16 cellular contexts compared by ENCODE assay signal in genomic region chr2:239663364-239663924, GRCh38.
DNase-seq lines count a peak whose midpoint lies in the region; ATAC-seq and TF ChIP-seq lines count a peak whose summit lies in the region.
"Had no signal": no experiment of that assay in that cellular context is flagged by ENCODE, and none has a peak within 500 bp of the region (broad histone marks: within the 10 kb centered on the region; RNA-seq: fewer than 3 reads in every experiment).

No MANE protein-coding gene starts in this region.

- H3K27me3 ChIP-seq in osteoblast (ENCODE audit: insufficient read depth, low read length) = no peaks in the 10 kb centered on the region
- no peaks in the 10 kb centered on the region for H3K27me3 ChIP-seq in testis
- H3K27me3 ChIP-seq in uterus = peaks cover 0 to 2% of the 10 kb centered on the region in 2 donors

- no peak for ATAC-seq in HG02852 (IDR thresholded peaks at IDR 0.05; ENCODE audit: unreplicated experiment)
- ATAC-seq: GM12878, HCT116 had no signal

- no peaks in the 10 kb centered on the region for H3K79me2 ChIP-seq in osteoblast (ENCODE audit: insufficient read depth, low read length)

- WGBS in testis, 2 donors = 93 to 94% methylated on average over 9 of the region's 9 CpGs

- intact Hi-C loops in testis (cut with DNase I; ENCODE audit: low total_unique reads) = no loop called here
- intact Hi-C loops in uterus (cut with DNase I; ENCODE audit: low total_unique reads) = no loop called here

- H3K9me3 ChIP-seq in osteoblast (ENCODE audit: low read depth, low read length) (no peaks in the 10 kb centered on the region), testis (no peaks in the 10 kb centered on the region), uterus (no peaks in the 10 kb centered on the region)

- H3K4me3 ChIP-seq in osteoblast (ENCODE audit: insufficient read depth, low read length) (no peak overlapping the region), testis (no peak overlapping the region), uterus (no peak overlapping the region)
- H3K4me3 ChIP-seq: GM12878 had no signal

- H3K27ac ChIP-seq in osteoblast (ENCODE audit: low read depth, low read length) (no peak overlapping the region), testis (no peak overlapping the region), uterus (no peak overlapping the region)
- H3K27ac ChIP-seq: 22Rv1 had no signal

- H3K36me3 ChIP-seq in osteoblast (ENCODE audit: insufficient read depth, low read length) (no peaks in the 10 kb centered on the region), testis (ENCODE audit: low read depth, missing control alignments) (no peaks in the 10 kb centered on the region), uterus (no peaks in the 10 kb centered on the region)

- TF ChIP-seq POLR2A in testis (IDR thresholded peaks at IDR 0.05) (no peak), uterus (IDR thresholded peaks at IDR 0.05) (no peak)

- no peak for TF ChIP-seq CTCF in osteoblast (IDR thresholded peaks at IDR 0.05; ENCODE audit: extremely low read depth, low read depth, low read length)
- TF ChIP-seq CTCF in testis (IDR thresholded peaks at IDR 0.05) = no peak
- no peak for TF ChIP-seq CTCF in uterus (IDR thresholded peaks at IDR 0.05)

- no peak overlapping the region for H2AFZ ChIP-seq in osteoblast (ENCODE audit: low read length)

- no peaks in the 10 kb centered on the region for H4K20me1 ChIP-seq in osteoblast (ENCODE audit: insufficient read depth, low read length)

- peak; percentile 33 for DNase-seq in activated CD8-positive, alpha-beta memory T cell treated with anti-CD3 and anti-CD28 coated beads for 24 hours
- no peak for DNase-seq in activated CD8-positive, alpha-beta memory T cell treated with anti-CD3 and anti-CD28 coated beads, Interleukin-2, amount 50 U/mL, for 4 hours
- peak; percentile 24 for DNase-seq in ecto neural progenitor cell (ENCODE audit: low spot score)
- peak; percentile 54 for DNase-seq in osteoblast (ENCODE audit: insufficient read length, low spot score, missing footprints)
- peak; percentile 9 for DNase-seq in testis
- no peak for DNase-seq in uterus
- DNase-seq in activated CD4-positive, CD25-positive, alpha-beta regulatory T cell (lab: John Stamatoyannopoulos, UW) = no peak
- DNase-seq: AML-193; C1 segment of cervical spinal cord; Calu3; CD4-positive, alpha-beta T cell; DMS 273 treated with DMSO at 0.1 percent for 48 hours had no signal

- H3K4me2 ChIP-seq in osteoblast (ENCODE audit: insufficient read depth, low read length) = no peak overlapping the region

- H3K4me1 ChIP-seq in osteoblast (ENCODE audit: insufficient read depth, low read length) = no peaks in the 10 kb centered on the region
- peaks cover 15% of the 10 kb centered on the region for H3K4me1 ChIP-seq in testis
- no peaks in the 10 kb centered on the region for H3K4me1 ChIP-seq in uterus

Comparison
In these comparisons a context has a peak if more than half of its experiments do, and no peak if none do; other contexts are left out.
1. DNase-seq: peak in activated CD8-positive, alpha-beta memory T cell treated with anti-CD3 and anti-CD28 coated beads for 24 hours (single experiment), ecto neural progenitor cell (single experiment), osteoblast (single experiment) and testis (single experiment); none in activated CD8-positive, alpha-beta memory T cell treated with anti-CD3 and anti-CD28 coated beads, Interleukin-2, amount 50 U/mL, for 4 hours (single experiment), uterus (0 of 2) and activated CD4-positive, CD25-positive, alpha-beta regulatory T cell (0 of 4).